In the genomic region with DNA sequence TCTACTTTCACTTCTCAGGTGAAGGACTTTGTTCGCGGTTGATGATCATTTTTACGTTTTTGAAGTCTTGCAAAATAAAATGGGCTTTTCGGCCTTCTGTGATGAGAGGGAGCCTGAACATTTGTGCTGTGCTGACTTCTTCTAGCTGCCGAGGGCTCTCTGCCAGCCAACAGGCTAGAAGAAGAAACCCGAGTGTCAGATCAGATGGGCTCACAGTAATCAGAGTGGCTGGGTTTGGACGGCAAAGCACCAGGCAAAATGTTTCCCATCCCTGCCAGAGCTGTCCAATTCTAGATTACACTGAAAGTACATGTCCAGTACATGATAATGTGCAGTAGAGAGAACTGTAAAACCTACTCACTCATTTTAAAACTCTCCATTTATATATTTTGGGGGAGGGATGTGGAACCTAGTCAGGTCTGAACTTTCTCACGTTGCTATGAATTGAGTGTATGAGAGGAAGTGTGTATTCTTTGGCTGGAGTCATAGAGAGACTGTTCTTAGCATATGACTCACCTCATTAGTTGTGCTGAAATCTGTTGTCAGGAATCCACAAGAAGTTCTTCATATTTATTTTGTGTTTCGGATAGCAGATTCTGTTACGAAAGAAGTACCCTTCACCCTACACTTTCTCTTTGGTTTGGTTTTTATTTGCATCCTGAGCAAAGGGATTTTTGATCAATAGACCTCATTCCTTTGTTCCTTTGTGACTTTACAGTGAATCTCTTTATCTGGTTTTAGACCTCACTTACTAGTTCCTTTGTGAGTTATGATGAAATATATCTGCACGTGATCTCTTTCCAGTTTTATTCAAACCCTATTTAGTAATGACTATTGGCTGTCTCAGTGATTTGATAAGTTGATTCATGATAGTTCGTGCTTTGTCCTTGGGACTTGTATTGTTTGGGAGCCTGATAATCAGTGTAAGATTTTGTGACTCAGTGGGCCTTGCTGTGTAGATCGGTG, we compare ENCODE assay signal across 8 cellular contexts. TPM values are rescaled to one million over a fixed set of nuclear protein-coding genes. Genes with fewer than 3 reads are reported as not detected.
A peak's percentile ranks its signal among the peaks of the same experiment; 100 is the strongest.
DNase-seq lines count a peak whose midpoint lies in the region; ATAC-seq and TF ChIP-seq lines count a peak whose summit lies in the region.

No MANE protein-coding gene starts in this region.

- peaks cover 20 to 33% of the 10 kb centered on the region in 2 donors for H3K36me3 Mint-ChIP-seq in activated naive CD4-positive, alpha-beta T cell treated with anti-CD3 and anti-CD28 coated beads, Interleukin-2, amount 50 U/mL, for 72 hours
- peaks cover 1% of the 10 kb centered on the region for H3K36me3 Mint-ChIP-seq in progenitor cell of endocrine pancreas (ENCODE audit: insufficient read depth)

- intact Hi-C loops in head of caudate nucleus (cut with DNase I): loop anchor here (5.0 kb wide), 2 partner anchors 109 to 226 kb away; no protein-coding TSS in a partner anchor

- H3K27me3 Mint-ChIP-seq in progenitor cell of endocrine pancreas: no peaks in the 10 kb centered on the region

- H3K9me3 Mint-ChIP-seq in activated naive CD4-positive, alpha-beta T cell treated with anti-CD3 and anti-CD28 coated beads, Interleukin-2, amount 50 U/mL, for 72 hours: no peaks in the 10 kb centered on the region
- no peaks in the 10 kb centered on the region for H3K9me3 Mint-ChIP-seq in progenitor cell of endocrine pancreas (ENCODE audit: low read depth)

- peak overlapping the region; percentile 97 to 98 for H3K27ac Mint-ChIP-seq in activated naive CD4-positive, alpha-beta T cell treated with anti-CD3 and anti-CD28 coated beads, Interleukin-2, amount 50 U/mL, for 72 hours
- peak overlapping the region; percentile 57 for H3K27ac Mint-ChIP-seq in progenitor cell of endocrine pancreas

- ATAC-seq in GM18517 (IDR thresholded peaks at IDR 0.05; ENCODE audit: unreplicated experiment) (peak; percentile 83), HG02973 (IDR thresholded peaks at IDR 0.05; ENCODE audit: unreplicated experiment) (peak; percentile 66)
- ATAC-seq in activated naive CD4-positive, alpha-beta T cell treated with anti-CD3 and anti-CD28 coated beads, Interleukin-2, amount 50 U/mL, for 72 hours: peak; percentile 75 to 85

- no peak overlapping the region for H3K4me3 Mint-ChIP-seq in progenitor cell of endocrine pancreas (ENCODE audit: low read depth)

- peaks cover 76% of the 10 kb centered on the region for H3K4me1 Mint-ChIP-seq in progenitor cell of endocrine pancreas (ENCODE audit: low read depth)

- DNase-seq in AG08396 (ENCODE audit: low spot score): peak; percentile 61
- DNase-seq in NCI-H69 (lab: John Stamatoyannopoulos, UW): peak; percentile 11
- DNase-seq in activated naive CD4-positive, alpha-beta T cell treated with anti-CD3 and anti-CD28 coated beads, Interleukin-2, amount 50 U/mL, for 72 hours (ENCODE audit: low spot score in 2 of 2): peak; percentile 33 to 61
- peak; percentile 45 to 88 (median 72) for DNase-seq in head of caudate nucleus
- no peak for DNase-seq in progenitor cell of endocrine pancreas (ENCODE audit: low spot score, unreplicated experiment)
- DNase-seq in NCI-H187 (lab: John Stamatoyannopoulos, UW): no peak

- TF ChIP-seq CTCF in progenitor cell of endocrine pancreas (IDR thresholded peaks at IDR 0.05; ENCODE audit: unreplicated experiment): no peak

RNA-seq across cellular contexts. Expression of gene ATP1A1, which starts 4.8 kb away (rescaled TPM):
- total RNA-seq in activated naive CD4-positive, alpha-beta T cell treated with anti-CD3 and anti-CD28 coated beads, Interleukin-2, amount 50 U/mL, for 72 hours: 100 to 1,000 TPM; 220 to 337 TPM
- total RNA-seq in progenitor cell of endocrine pancreas: 325 and 332 TPM in 2 replicates

Comparison
In these comparisons a context has a peak if more than half of its experiments do, and no peak if none do; other contexts are left out.
1. DNase-seq: peak in AG08396 (single experiment), NCI-H69 (single experiment), activated naive CD4-positive, alpha-beta T cell treated with anti-CD3 and anti-CD28 coated beads, Interleukin-2, amount 50 U/mL, for 72 hours (2 of 2) and head of caudate nucleus (42 of 42); none in progenitor cell of endocrine pancreas (single experiment) and NCI-H187 (0 of 2).
2. Peak in every context shown above with its lines, with median percentiles within 50 percentile points of each other: ATAC-seq.